Comparison of ENCODE assay signal across 9 cellular contexts in the genomic region with DNA sequence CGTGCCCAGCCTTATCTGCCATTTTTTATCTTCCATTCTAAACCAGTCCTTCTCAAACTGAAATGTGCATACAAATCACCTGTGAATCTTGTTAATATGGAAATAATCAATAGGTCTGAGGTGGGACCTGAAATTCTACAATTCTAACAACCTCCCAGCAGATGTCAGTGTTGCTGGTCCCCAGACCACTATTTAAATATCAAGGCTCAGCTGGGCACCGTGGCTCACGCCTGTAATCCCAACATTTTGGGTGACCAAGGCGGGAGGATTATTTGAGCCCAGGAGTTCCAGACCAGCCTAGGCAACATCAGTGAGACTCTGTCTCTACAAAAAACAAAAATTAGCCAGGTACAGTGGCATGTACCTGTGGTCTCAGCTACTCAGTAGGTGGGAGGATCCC. TPM values are rescaled to one million over a fixed set of nuclear protein-coding genes. Genes with fewer than 3 reads are reported as not detected.
DNase-seq lines count a peak whose midpoint lies in the region; ATAC-seq, FAIRE-seq and TF ChIP-seq lines count a peak whose summit lies in the region.
"Had no signal": no experiment of that assay in that cellular context is flagged by ENCODE, and none has a peak within 500 bp of the region (broad histone marks: within the 10 kb centered on the region; RNA-seq: fewer than 3 reads in every experiment).

No MANE protein-coding gene starts in this region.

- H4K20me1 ChIP-seq in MM.1S (ENCODE audit: insufficient read depth, low read length): no peaks in the 10 kb centered on the region
- no peaks in the 10 kb centered on the region for H4K20me1 ChIP-seq in astrocyte (ENCODE audit: insufficient read depth, low read length)

- H3K27me3 ChIP-seq in MM.1S (replicated peaks; ENCODE audit: insufficient read depth, low read length): no peaks in the 10 kb centered on the region
- H3K27me3 ChIP-seq in astrocyte (ENCODE audit: insufficient read depth, low read length): no peaks in the 10 kb centered on the region

- TF ChIP-seq CTCF in MM.1S (IDR thresholded peaks at IDR 0.05; ENCODE audit: low read length) (peak; percentile 32), astrocyte (IDR thresholded peaks at IDR 0.05; ENCODE audit: insufficient read depth, low read depth, low read length) (peak; percentile 40)

- H3K79me2 ChIP-seq in MM.1S (ENCODE audit: low read length) (no peaks in the 10 kb centered on the region), astrocyte (ENCODE audit: insufficient read depth, low read length) (no peaks in the 10 kb centered on the region)

- ATAC-seq in GM19397 (IDR thresholded peaks at IDR 0.05; ENCODE audit: unreplicated experiment) (no peak), HG03378 (IDR thresholded peaks at IDR 0.05; ENCODE audit: unreplicated experiment) (no peak)

- FAIRE-seq in astrocyte (lab: Jason Lieb, UNC): no peak

- H3K36me3 Mint-ChIP-seq in astrocyte (ENCODE audit: low read depth, unreplicated experiment): no peaks in the 10 kb centered on the region

- H3F3A ChIP-seq in MM.1S (ENCODE audit: insufficient read depth, low read length): no peaks in the 10 kb centered on the region

- no peaks in the 10 kb centered on the region for H3K4me1 ChIP-seq in MM.1S (ENCODE audit: low read length)
- peaks cover 41% of the 10 kb centered on the region for H3K4me1 ChIP-seq in astrocyte (ENCODE audit: insufficient read depth, low read length)

- H3K27ac Mint-ChIP-seq in astrocyte (ENCODE audit: unreplicated experiment): no peak overlapping the region

- DNase-seq in NCI-H748 (lab: John Stamatoyannopoulos, UW; ENCODE audit: unreplicated experiment) (peak; percentile 36), NCI-H748 treated with DMSO at 0.1 percent for 48 hours (lab: John Stamatoyannopoulos, UW) (no peak), MM.1S (peak; percentile 18), astrocyte (ENCODE audit: low read depth) (no peak), myocyte (ENCODE audit: low read depth) (peak; percentile 38), NCI-H226 (no peak)

- peaks cover 2% of the 10 kb centered on the region for H3K27me3 Mint-ChIP-seq in astrocyte (ENCODE audit: low read depth, unreplicated experiment)

- H3K4me3 Mint-ChIP-seq in astrocyte (ENCODE audit: unreplicated experiment): no peak overlapping the region

- H3K27ac ChIP-seq in MM.1S (ENCODE audit: low read length) (no peak overlapping the region), astrocyte (ENCODE audit: low read depth, low read length) (no peak overlapping the region)

- no peak overlapping the region for H3K9ac ChIP-seq in MM.1S (ENCODE audit: low read length)
- no peak overlapping the region for H3K9ac ChIP-seq in astrocyte (ENCODE audit: low read length)

- H3K36me3 ChIP-seq in MM.1S (replicated peaks; ENCODE audit: insufficient read depth, low read length): no peaks in the 10 kb centered on the region
- no peaks in the 10 kb centered on the region for H3K36me3 ChIP-seq in astrocyte (ENCODE audit: insufficient read depth, low read length)

- H3K4me3 ChIP-seq in MM.1S (ENCODE audit: low read length): no peak overlapping the region
- H3K4me3 ChIP-seq in astrocyte (ENCODE audit: insufficient read depth, low read depth, low read length): no peak overlapping the region

- H3K9me2 ChIP-seq in MM.1S (replicated peaks; ENCODE audit: insufficient read depth, low read length): no peaks in the 10 kb centered on the region

- peaks cover 39% of the 10 kb centered on the region for H3K4me1 Mint-ChIP-seq in astrocyte (ENCODE audit: low read depth, unreplicated experiment)

- H2AFZ ChIP-seq in MM.1S (ENCODE audit: low read length) (no peak overlapping the region), astrocyte (ENCODE audit: low read depth, low read length) (no peak overlapping the region)

- H3K9me3 Mint-ChIP-seq in astrocyte (ENCODE audit: unreplicated experiment): no peaks in the 10 kb centered on the region

- no peak overlapping the region for H3K4me2 ChIP-seq in MM.1S (ENCODE audit: low read depth, low read length)
- no peak overlapping the region for H3K4me2 ChIP-seq in astrocyte (ENCODE audit: low read length)

- no peaks in the 10 kb centered on the region for H3K9me3 ChIP-seq in MM.1S (replicated peaks; ENCODE audit: insufficient read depth, low read length)
- H3K9me3 ChIP-seq in astrocyte (ENCODE audit: insufficient read depth, low read depth, low read length): no peaks in the 10 kb centered on the region

RNA-seq across cellular contexts. Expression of a gene that starts 4.1 kb away (rescaled TPM):
- 1.3 and 1.7 TPM in 2 replicates for total RNA-seq in astrocyte
- 1.5 and 1.6 TPM in 2 replicates for total RNA-seq in myocyte
- 3.6 TPM for polyA plus RNA-seq in myocyte (2012)

RNA-seq across cellular contexts. Expression of a gene that starts 44.1 kb away (rescaled TPM):
- total RNA-seq in astrocyte: 33.2 and 35.0 TPM in 2 replicates
- total RNA-seq in myocyte: 7.6 and 14.4 TPM in 2 replicates
- 15.2 TPM for polyA plus RNA-seq in myocyte (2012)

RNA-seq across cellular contexts. Expression of a gene that starts 44.8 kb away (rescaled TPM):
- 170 and 179 TPM in 2 replicates for total RNA-seq in astrocyte
- total RNA-seq in myocyte: 38.8 and 103 TPM in 2 replicates
- polyA plus RNA-seq in myocyte (2012): 33.0 TPM
- total RNA-seq: T-helper 2 cell treated with Interferon-gamma antibody and Interleukin-4, amounts not matched to agents 100 ng/mL and 5 ng/mL, for 36 hours had no signal

Comparison
In these comparisons a context has a peak if more than half of its experiments do, and no peak if none do; other contexts are left out.
1. DNase-seq: peak in NCI-H748 (single experiment), MM.1S (single experiment) and myocyte (single experiment); none in NCI-H748 treated with DMSO at 0.1 percent for 48 hours (single experiment), astrocyte (single experiment) and NCI-H226 (single experiment).